1 cellular context compared by ENCODE assay signal in the genomic region with DNA sequence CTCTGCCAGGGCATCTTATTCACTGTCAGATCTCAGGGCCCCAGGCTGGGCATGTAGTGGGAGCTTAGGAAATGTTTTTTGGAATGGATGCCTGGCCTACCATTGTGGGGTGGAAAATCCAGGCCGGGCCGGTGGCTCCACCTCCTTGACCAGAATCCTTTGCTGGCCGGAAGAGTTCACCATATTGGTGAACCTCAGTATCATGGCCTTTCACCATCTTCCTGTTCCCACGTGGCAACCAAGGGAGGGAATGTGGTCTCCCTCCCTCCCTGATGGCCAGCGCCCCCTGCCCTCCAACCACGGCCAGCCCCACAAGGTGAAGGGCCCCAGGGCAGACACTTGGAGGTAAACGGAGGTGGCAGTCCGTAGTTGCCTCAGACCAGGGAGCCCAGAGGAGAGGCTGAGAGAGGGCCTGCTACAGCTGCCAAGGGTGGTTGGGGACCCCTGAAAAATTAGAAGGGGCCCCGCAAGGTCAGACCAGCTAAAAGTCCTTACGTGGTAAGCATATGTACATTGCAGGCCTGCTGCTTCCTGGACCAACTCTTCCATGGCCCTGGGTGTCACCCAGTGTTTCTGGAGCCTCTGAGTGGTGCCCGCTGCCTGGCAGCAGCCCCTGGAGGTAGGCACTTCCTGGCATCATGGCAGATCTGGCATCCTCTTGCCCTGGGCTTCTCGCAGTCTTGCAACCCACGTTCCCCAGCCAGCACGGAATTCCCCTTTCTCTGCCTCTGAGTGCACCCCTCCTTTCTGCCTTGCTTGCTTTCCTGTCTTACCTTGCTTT.
TF ChIP-seq lines count a peak whose summit lies in the region.

No MANE protein-coding gene starts in this region.

TF ChIP-seq in GM12878, 131 proteins besides CTCF, POLR2A, EP300 and RAD21 (continued from another document):
- TF ChIP-seq, protein P1, sequence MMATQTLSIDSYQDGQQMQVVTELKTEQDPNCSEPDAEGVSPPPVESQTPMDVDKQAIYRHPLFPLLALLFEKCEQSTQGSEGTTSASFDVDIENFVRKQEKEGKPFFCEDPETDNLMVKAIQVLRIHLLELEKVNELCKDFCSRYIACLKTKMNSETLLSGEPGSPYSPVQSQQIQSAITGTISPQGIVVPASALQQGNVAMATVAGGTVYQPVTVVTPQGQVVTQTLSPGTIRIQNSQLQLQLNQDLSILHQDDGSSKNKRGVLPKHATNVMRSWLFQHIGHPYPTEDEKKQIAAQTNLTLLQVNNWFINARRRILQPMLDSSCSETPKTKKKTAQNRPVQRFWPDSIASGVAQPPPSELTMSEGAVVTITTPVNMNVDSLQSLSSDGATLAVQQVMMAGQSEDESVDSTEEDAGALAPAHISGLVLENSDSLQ (IDR thresholded peaks at IDR 0.05) = no peak
- TF ChIP-seq BCL11A (IDR thresholded peaks at IDR 0.05; ENCODE audit: low read depth, low read length) (no peak), SP1 (IDR thresholded peaks at IDR 0.05; ENCODE audit: low read depth, low read length) (no peak), SMARCA5 (IDR thresholded peaks at IDR 0.05) (no peak), CEBPB (IDR thresholded peaks at IDR 0.05; ENCODE audit: borderline replicate concordance in 1 of 2, low read depth in 2 of 2, low read length in 2 of 2) (no peak), NR2C1 (IDR thresholded peaks at IDR 0.05) (no peak), ZNF207 (IDR thresholded peaks at IDR 0.05; ENCODE audit: borderline replicate concordance) (no peak), BRCA1 (IDR thresholded peaks at IDR 0.05; ENCODE audit: low read depth, low read length) (no peak)
- TF ChIP-seq, protein P2, sequence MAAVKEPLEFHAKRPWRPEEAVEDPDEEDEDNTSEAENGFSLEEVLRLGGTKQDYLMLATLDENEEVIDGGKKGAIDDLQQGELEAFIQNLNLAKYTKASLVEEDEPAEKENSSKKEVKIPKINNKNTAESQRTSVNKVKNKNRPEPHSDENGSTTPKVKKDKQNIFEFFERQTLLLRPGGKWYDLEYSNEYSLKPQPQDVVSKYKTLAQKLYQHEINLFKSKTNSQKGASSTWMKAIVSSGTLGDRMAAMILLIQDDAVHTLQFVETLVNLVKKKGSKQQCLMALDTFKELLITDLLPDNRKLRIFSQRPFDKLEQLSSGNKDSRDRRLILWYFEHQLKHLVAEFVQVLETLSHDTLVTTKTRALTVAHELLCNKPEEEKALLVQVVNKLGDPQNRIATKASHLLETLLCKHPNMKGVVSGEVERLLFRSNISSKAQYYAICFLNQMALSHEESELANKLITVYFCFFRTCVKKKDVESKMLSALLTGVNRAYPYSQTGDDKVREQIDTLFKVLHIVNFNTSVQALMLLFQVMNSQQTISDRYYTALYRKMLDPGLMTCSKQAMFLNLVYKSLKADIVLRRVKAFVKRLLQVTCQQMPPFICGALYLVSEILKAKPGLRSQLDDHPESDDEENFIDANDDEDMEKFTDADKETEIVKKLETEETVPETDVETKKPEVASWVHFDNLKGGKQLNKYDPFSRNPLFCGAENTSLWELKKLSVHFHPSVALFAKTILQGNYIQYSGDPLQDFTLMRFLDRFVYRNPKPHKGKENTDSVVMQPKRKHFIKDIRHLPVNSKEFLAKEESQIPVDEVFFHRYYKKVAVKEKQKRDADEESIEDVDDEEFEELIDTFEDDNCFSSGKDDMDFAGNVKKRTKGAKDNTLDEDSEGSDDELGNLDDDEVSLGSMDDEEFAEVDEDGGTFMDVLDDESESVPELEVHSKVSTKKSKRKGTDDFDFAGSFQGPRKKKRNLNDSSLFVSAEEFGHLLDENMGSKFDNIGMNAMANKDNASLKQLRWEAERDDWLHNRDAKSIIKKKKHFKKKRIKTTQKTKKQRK (IDR thresholded peaks at IDR 0.05; ENCODE audit: low read depth, low read length) = no peak
- TF ChIP-seq, protein P3, sequence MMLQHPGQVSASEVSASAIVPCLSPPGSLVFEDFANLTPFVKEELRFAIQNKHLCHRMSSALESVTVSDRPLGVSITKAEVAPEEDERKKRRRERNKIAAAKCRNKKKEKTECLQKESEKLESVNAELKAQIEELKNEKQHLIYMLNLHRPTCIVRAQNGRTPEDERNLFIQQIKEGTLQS (IDR thresholded peaks at IDR 0.05; ENCODE audit: borderline replicate concordance, extremely low read depth, low read depth, low read length) = no peak
